In the genomic region with DNA sequence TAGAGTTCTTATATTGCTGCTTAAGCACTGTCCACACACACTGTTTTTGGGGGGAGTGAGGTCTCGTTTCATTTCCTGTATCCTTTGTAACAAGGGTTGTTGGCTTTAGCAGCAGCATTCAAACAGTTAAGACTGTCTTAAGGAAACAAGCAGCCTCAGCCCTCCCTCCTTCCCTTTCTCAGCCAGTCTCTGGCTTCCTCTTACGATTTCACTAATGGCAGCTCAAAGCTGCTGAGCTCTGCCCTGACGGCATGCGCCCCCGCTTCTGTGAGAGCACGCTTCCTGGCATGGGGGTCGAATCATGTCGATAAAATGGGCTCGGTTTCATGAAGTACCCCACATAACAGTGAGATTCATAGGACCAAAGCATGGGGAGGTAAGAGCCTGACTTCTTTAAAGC, we compare ENCODE assay signal across 9 cellular contexts.
DNase-seq lines count a peak whose midpoint lies in the region; ATAC-seq, FAIRE-seq and TF ChIP-seq lines count a peak whose summit lies in the region.
"Had no signal": no experiment of that assay in that cellular context is flagged by ENCODE, and none has a peak within 500 bp of the region (broad histone marks: within the 10 kb centered on the region; RNA-seq: fewer than 3 reads in every experiment).

No MANE protein-coding gene starts in this region.

- H3K36me3 Mint-ChIP-seq in activated CD4-positive, alpha-beta memory T cell treated with anti-CD3 and anti-CD28 coated beads for 36 hours = peaks cover 45% of the 10 kb centered on the region
- H3K36me3 Mint-ChIP-seq in endodermal cell (ENCODE audit: low read depth) = peaks cover 42% of the 10 kb centered on the region

- TF ChIP-seq POLR2A in GM19099 (IDR thresholded peaks at IDR 0.05; ENCODE audit: extremely low read depth, insufficient read length, low read depth) = peak; percentile 81

- H3K4me3 Mint-ChIP-seq in activated CD4-positive, alpha-beta memory T cell treated with anti-CD3 and anti-CD28 coated beads for 36 hours = peak overlapping the region; percentile 81
- H3K4me3 Mint-ChIP-seq in endodermal cell = peak overlapping the region; percentile 38

- peak overlapping the region; percentile 98 for H3K27ac Mint-ChIP-seq in activated CD4-positive, alpha-beta memory T cell treated with anti-CD3 and anti-CD28 coated beads for 36 hours
- H3K27ac Mint-ChIP-seq in endodermal cell = peak overlapping the region; percentile 96

- no peaks in the 10 kb centered on the region for H3K9me3 Mint-ChIP-seq in activated CD4-positive, alpha-beta memory T cell treated with anti-CD3 and anti-CD28 coated beads for 36 hours
- H3K9me3 Mint-ChIP-seq in endodermal cell = no peaks in the 10 kb centered on the region

- CTCF ChIA-PET in activated CD4-positive, alpha-beta memory T cell treated with anti-CD3 and anti-CD28 coated beads for 36 hours (lab: Charles Lee) = interaction anchor here (1.0 to 6.1 kb wide), 9 partner anchors 10 to 359 kb away, joined by 3 to 42 read pairs (median 5); no protein-coding TSS in a partner anchor

- TF ChIP-seq CTCF in endodermal cell (conservative IDR thresholded peaks at IDR 0.05) (no peak), thoracic aorta (IDR thresholded peaks at IDR 0.05) (no peak)

- H3K4me1 ChIP-seq in endodermal cell (ENCODE audit: control insufficient read depth, insufficient read depth, low read length) (peaks cover 22% of the 10 kb centered on the region), muscle layer of duodenum (ENCODE audit: control insufficient read depth in 1 of 2, insufficient read depth in 2 of 2, low read length in 2 of 2) (peaks cover 27 to 36% of the 10 kb centered on the region in 2 donors), thoracic aorta (ENCODE audit: control insufficient read depth in 1 of 2, low read depth in 2 of 2) (peaks cover 20 to 48% of the 10 kb centered on the region in 2 donors)

- H3K27me3 ChIP-seq in endodermal cell (ENCODE audit: control insufficient read depth, insufficient read depth, low read length, poor library complexity, severe bottlenecking) (no peaks in the 10 kb centered on the region), muscle layer of duodenum (ENCODE audit: low read depth, low read length) (no peaks in the 10 kb centered on the region), thoracic aorta (replicated peaks; ENCODE audit: insufficient read depth) (no peaks in the 10 kb centered on the region)

- intact Hi-C loops in activated CD4-positive, alpha-beta memory T cell treated with anti-CD3 and anti-CD28 coated beads for 36 hours (cut with micrococcal nuclease) = loop anchor here (1.0 kb wide), 2 partner anchors 15 to 43 kb away; no protein-coding TSS in a partner anchor

- H3K4me1 Mint-ChIP-seq in activated CD4-positive, alpha-beta memory T cell treated with anti-CD3 and anti-CD28 coated beads for 36 hours (ENCODE audit: low read depth) = peaks cover 78% of the 10 kb centered on the region
- peaks cover 38% of the 10 kb centered on the region for H3K4me1 Mint-ChIP-seq in endodermal cell

- DNase-seq in activated CD4-positive, alpha-beta memory T cell treated with anti-CD3 and anti-CD28 coated beads for 36 hours = peak; percentile 78
- peak; percentile 72 for DNase-seq in endodermal cell
- no peak for DNase-seq in thoracic aorta (ENCODE audit: low spot score)
- no peak for DNase-seq in urothelium cell line (ENCODE audit: low spot score)
- DNase-seq in NCI-H82 (lab: John Stamatoyannopoulos, UW) = no peak

- H3K27ac ChIP-seq in endodermal cell (ENCODE audit: low read depth, low read length) (no peak overlapping the region), muscle layer of duodenum (ENCODE audit: low read length) (peak overlapping the region; percentile 82), thoracic aorta (peak overlapping the region; percentile 33 to 52)

- no peak overlapping the region for H3K9ac ChIP-seq in endodermal cell (ENCODE audit: extremely low read depth, low read length, poor library complexity, severe bottlenecking)

- 23 to 32% methylated on average over 6 to 9 of the region's 9 CpGs for WGBS in endodermal cell (ENCODE audit: insufficient coverage in 1 of 2, insufficient read length in 1 of 2), 2 experiments

- H3K36me3 ChIP-seq in endodermal cell (ENCODE audit: control insufficient read depth, insufficient read depth, low read length) (peaks cover 96% of the 10 kb centered on the region), muscle layer of duodenum (ENCODE audit: control insufficient read depth in 1 of 2, insufficient read depth in 2 of 2, low read length in 2 of 2) (peaks cover 38 to 41% of the 10 kb centered on the region in 2 donors), thoracic aorta (peaks cover 12% of the 10 kb centered on the region)

- ATAC-seq in HG03521 (IDR thresholded peaks at IDR 0.05; ENCODE audit: unreplicated experiment) = peak; percentile 53
- peak; percentile 54 for ATAC-seq in thoracic aorta (ENCODE audit: insufficient number of reproducible peaks, low FRiP score, low read depth)

- no peaks in the 10 kb centered on the region for H3K27me3 Mint-ChIP-seq in activated CD4-positive, alpha-beta memory T cell treated with anti-CD3 and anti-CD28 coated beads for 36 hours
- H3K27me3 Mint-ChIP-seq in endodermal cell (ENCODE audit: insufficient read depth) = no peaks in the 10 kb centered on the region

- no peaks in the 10 kb centered on the region for H3K9me3 ChIP-seq in endodermal cell (ENCODE audit: control insufficient read depth, low read length)
- no peaks in the 10 kb centered on the region for H3K9me3 ChIP-seq in muscle layer of duodenum (ENCODE audit: control insufficient read depth in 1 of 2, low read length in 2 of 2)
- no peaks in the 10 kb centered on the region for H3K9me3 ChIP-seq in thoracic aorta

- no peak overlapping the region for H3K4me3 ChIP-seq in endodermal cell (ENCODE audit: low read length)
- peak overlapping the region; percentile 55 to 64 for H3K4me3 ChIP-seq in muscle layer of duodenum (ENCODE audit: low read depth in 1 of 2, low read length in 2 of 2)
- peak overlapping the region; percentile 70 for H3K4me3 ChIP-seq in thoracic aorta

- FAIRE-seq in urothelium cell line (lab: Jason Lieb, UNC) = no peak
- FAIRE-seq: endometrium had no signal

- POLR2A ChIA-PET in activated CD4-positive, alpha-beta memory T cell treated with anti-CD3 and anti-CD28 coated beads for 36 hours (lab: Charles Lee) = interaction anchor here (0.6 to 6.2 kb wide), 11 partner anchors 13 to 278 kb away, joined by 3 to 133 read pairs (median 7); no protein-coding TSS in a partner anchor

Comparison
In these comparisons a context has a peak if more than half of its experiments do, and no peak if none do; other contexts are left out.
1. DNase-seq: peak in activated CD4-positive, alpha-beta memory T cell treated with anti-CD3 and anti-CD28 coated beads for 36 hours (single experiment) and endodermal cell (single experiment); none in thoracic aorta (single experiment), urothelium cell line (single experiment) and NCI-H82 (single experiment).